In the genomic region with DNA sequence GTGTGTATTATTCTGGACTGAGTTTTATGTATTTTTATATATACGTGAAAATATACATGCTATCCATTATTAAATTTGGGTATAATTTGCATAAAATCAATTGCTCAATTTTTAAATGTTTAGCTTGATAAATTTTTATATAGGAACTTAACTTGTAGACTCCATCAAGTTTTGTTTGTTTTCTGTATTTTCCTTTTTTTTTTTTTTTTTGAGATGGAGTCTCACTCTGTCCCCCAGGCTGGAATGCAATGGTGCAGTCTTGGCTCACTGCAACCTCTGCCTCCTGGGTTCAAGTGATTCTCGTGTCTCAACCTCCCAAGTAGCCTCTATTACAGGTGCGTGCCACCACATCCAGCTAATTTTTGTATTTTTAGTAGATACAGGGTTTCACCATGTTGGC, we compare ENCODE assay signal across 7 cellular contexts. TPM values are rescaled to one million over a fixed set of nuclear protein-coding genes. Genes with fewer than 3 reads are reported as not detected.
"Had no signal": no experiment of that assay in that cellular context is flagged by ENCODE, and none has a peak within 500 bp of the region (broad histone marks: within the 10 kb centered on the region; RNA-seq: fewer than 3 reads in every experiment).

No MANE protein-coding gene starts in this region.

RNA-seq across cellular contexts. Expression of a gene that starts 4.0 kb away (rescaled TPM):
- total RNA-seq: GM23248, GM23338, H1, H4, H7, H9, HFFc6 had no signal
- polyA plus RNA-seq: H1 had no signal
